ENCODE assay signal across 22 cellular contexts in the genomic region with DNA sequence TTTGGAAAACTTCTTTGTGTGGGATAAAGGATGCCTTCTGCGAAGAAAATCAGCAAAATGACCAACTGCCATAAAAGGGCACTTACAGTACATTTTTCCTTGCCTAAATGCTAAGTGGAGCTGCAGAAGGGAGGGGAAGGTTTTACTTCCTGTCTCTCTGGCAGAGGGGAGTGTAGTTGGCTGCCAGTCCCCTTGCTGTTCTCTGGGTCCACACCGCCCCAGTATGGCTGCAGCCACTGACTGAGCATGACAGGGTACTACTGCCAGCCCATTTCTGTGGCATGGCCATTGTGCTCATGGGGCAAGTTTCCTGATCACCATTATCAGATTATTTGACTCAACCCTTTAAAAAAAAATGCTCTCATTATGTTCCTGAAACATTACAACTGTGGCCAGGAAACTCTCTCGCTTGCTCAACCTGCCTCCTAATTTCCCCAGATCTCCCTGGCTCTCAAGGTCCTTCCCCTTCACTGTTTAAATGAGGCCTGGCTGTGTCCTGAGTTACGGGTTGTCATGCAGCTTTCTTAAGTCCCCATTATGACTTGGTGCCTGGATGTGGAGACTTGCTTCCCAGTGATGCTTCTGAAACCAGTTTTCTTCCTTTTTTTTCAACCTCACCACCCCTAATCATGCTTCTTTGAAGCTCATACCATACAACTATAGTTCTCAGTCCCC. TPM values are rescaled to one million over a fixed set of nuclear protein-coding genes. Genes with fewer than 3 reads are reported as not detected.
DNase-seq lines count a peak whose midpoint lies in the region; ATAC-seq, FAIRE-seq and TF ChIP-seq lines count a peak whose summit lies in the region.
"Had no signal": no experiment of that assay in that cellular context is flagged by ENCODE, and none has a peak within 500 bp of the region (broad histone marks: within the 10 kb centered on the region; RNA-seq: fewer than 3 reads in every experiment).

No MANE protein-coding gene starts in this region.

- H3K36me3 ChIP-seq in K562 (ENCODE audit: control insufficient read depth, insufficient read depth, low read length) (no peaks in the 10 kb centered on the region), osteoblast (ENCODE audit: insufficient read depth, low read length) (no peaks in the 10 kb centered on the region), esophagus muscularis mucosa (no peaks in the 10 kb centered on the region)
- H3K36me3 ChIP-seq: ascending aorta, HAP-1, heart left ventricle, SJSA1, thyroid gland had no signal

- 63% methylated on average over 4 of the region's 4 CpGs for WGBS in K562 (ENCODE audit: insufficient coverage, low coverage, missing lambda C conversion rate)
- WGBS in esophagus muscularis mucosa, result 77% methylated on average over 4 of the region's 4 CpGs

- H3K27me3 ChIP-seq in K562 (ENCODE audit: control insufficient read depth in 2 of 2, insufficient read depth in 2 of 2, low read length in 2 of 2) (no peaks in the 10 kb centered on the region), osteoblast (ENCODE audit: insufficient read depth, low read length) (no peaks in the 10 kb centered on the region), esophagus muscularis mucosa (no peaks in the 10 kb centered on the region)
- H3K27me3 ChIP-seq: ascending aorta, heart left ventricle, SJSA1, thyroid gland had no signal

- TF ChIP-seq EP300 in K562 (IDR thresholded peaks at IDR 0.05; ENCODE audit: low read length) (no peak), esophagus muscularis mucosa (IDR thresholded peaks at IDR 0.05) (no peak)

- H3K9ac ChIP-seq in K562 (ENCODE audit: insufficient read depth in 1 of 2, low read depth in 2 of 2, low read length in 2 of 2), result no peak overlapping the region; a peak in 1 of 4 replicates

- TF ChIP-seq CTCF in K562 (IDR thresholded peaks at IDR 0.05 in 2 of 3, conservative IDR thresholded peaks at IDR 0.05 in 1 of 3; ENCODE audit: insufficient read depth in 2 of 3, low read depth in 1 of 3, low read length in 3 of 3) (no peak), osteoblast (IDR thresholded peaks at IDR 0.05; ENCODE audit: extremely low read depth, low read depth, low read length) (no peak), esophagus muscularis mucosa (IDR thresholded peaks at IDR 0.05) (no peak)

- H3K27ac ChIP-seq in K562 (ENCODE audit: extremely low read depth, low read depth, low read length) (no peak overlapping the region), osteoblast (ENCODE audit: low read depth, low read length) (no peak overlapping the region), esophagus muscularis mucosa (replicated peaks in 1 of 4) (no peak overlapping the region)
- H3K27ac ChIP-seq: ascending aorta, C4-2B, heart left ventricle, SJSA1, thyroid gland had no signal

- H3K4me1 ChIP-seq in K562 (replicated peaks in 1 of 2; ENCODE audit: control insufficient read depth in 2 of 2, insufficient read depth in 2 of 2, low read length in 2 of 2) (peaks cover 3 to 16% of the 10 kb centered on the region in 2 experiments; a peak in 3 of 5 replicates), osteoblast (ENCODE audit: insufficient read depth, low read length) (peaks cover 6% of the 10 kb centered on the region), esophagus muscularis mucosa (peaks cover 0 to 12% (median 9%) of the 10 kb centered on the region in 4 donors)
- H3K4me1 ChIP-seq: ascending aorta, SJSA1, thyroid gland had no signal

- TF ChIP-seq RAD21 in K562 (CRISPR knock-in tag; conservative IDR thresholded peaks at IDR 0.05 in 1 of 2, IDR thresholded peaks at IDR 0.05 in 1 of 2), result no peak

- H3K79me2 ChIP-seq in K562 (ENCODE audit: control insufficient read depth, insufficient read depth, low read length) (no peaks in the 10 kb centered on the region), osteoblast (ENCODE audit: insufficient read depth, low read length) (no peaks in the 10 kb centered on the region)

- POLR2A ChIA-PET in K562 (lab: Yijun Ruan, JAX), result interaction anchor here (1.1 kb wide), 1 partner anchor 9 kb away, joined by 4 read pairs; no protein-coding TSS in a partner anchor

- H3K9me3 ChIP-seq in K562 (replicated peaks; ENCODE audit: control insufficient read depth, insufficient read depth, low read depth, low read length) (no peaks in the 10 kb centered on the region), osteoblast (ENCODE audit: low read depth, low read length) (no peaks in the 10 kb centered on the region), esophagus muscularis mucosa (no peaks in the 10 kb centered on the region)
- H3K9me3 ChIP-seq: ascending aorta, HAP-1, heart left ventricle, SJSA1, thyroid gland had no signal

- intact Hi-C loops in K562 (cut with micrococcal nuclease), result loop anchor here (5.0 kb wide), 3 partner anchors 311 to 831 kb away; no protein-coding TSS in a partner anchor
- intact Hi-C loops in esophagus muscularis mucosa (cut with DNase I), result no loop called here

- no peak overlapping the region for H3K4me3 ChIP-seq in K562
- no peak overlapping the region for H3K4me3 ChIP-seq in osteoblast (ENCODE audit: insufficient read depth, low read length)
- H3K4me3 ChIP-seq in esophagus muscularis mucosa, result no peak overlapping the region
- H3K4me3 ChIP-seq: ascending aorta, HAP-1, heart left ventricle, SJSA1, thyroid gland had no signal

- H3K9me1 ChIP-seq in K562 (ENCODE audit: control insufficient read depth, insufficient read depth, low read length), result no peaks in the 10 kb centered on the region

- no peaks in the 10 kb centered on the region for H4K20me1 ChIP-seq in K562 (replicated peaks; ENCODE audit: control insufficient read depth, insufficient read depth, low read length)
- no peaks in the 10 kb centered on the region for H4K20me1 ChIP-seq in osteoblast (ENCODE audit: insufficient read depth, low read length)

- peak; percentile 38 for DNase-seq in NOMO-1 treated with DMSO at 0.1 percent for 48 hours (lab: John Stamatoyannopoulos, UW; ENCODE audit: unreplicated experiment)
- DNase-seq in NOMO-1 treated with dmso at 0.1 percent for 144 hours (lab: John Stamatoyannopoulos, UW; ENCODE audit: unreplicated experiment), result no peak
- DNase-seq in MV-4-11 (lab: John Stamatoyannopoulos, UW), result peak; percentile 77
- DNase-seq in K562 (ENCODE audit: extremely low read depth in 1 of 4, low spot score in 3 of 4), result no peak
- DNase-seq in osteoblast (ENCODE audit: insufficient read length, low spot score, missing footprints), result no peak
- no peak for DNase-seq in esophagus muscularis mucosa (ENCODE audit: extremely low spot score)
- DNase-seq in epidermal melanocyte (ENCODE audit: insufficient read length, low spot score), result no peak
- DNase-seq: activated effector memory CD4-positive, alpha-beta T cell treated with Interleukin-2 at 50 U/mL for 16 hours; DMS79 treated with DMSO at 0.1 percent for 48 hours; heart left ventricle; kidney; NCI-H1105; stimulated activated CD4-positive, alpha-beta T cell treated with anti-CD3 and anti-CD28 coated beads, Interleukin-4, amount 100 ng/mL, for 4 hours; thyroid gland had no signal

- H3K4me2 ChIP-seq in K562 (ENCODE audit: insufficient read depth, low read length), result no peak overlapping the region
- no peak overlapping the region for H3K4me2 ChIP-seq in osteoblast (ENCODE audit: insufficient read depth, low read length)

- CTCF ChIA-PET in K562 (lab: Yijun Ruan, JAX; ENCODE audit: low intra/inter-chr PET ratio), result no interaction called here

- in situ Hi-C loops in K562 (cut with MboI), result loop anchor here (5.0 to 10.0 kb wide), 2 partner anchors 146 to 828 kb away; no protein-coding TSS in a partner anchor

- FAIRE-seq in K562 (lab: Jason Lieb, UNC), result no peak
- FAIRE-seq: A204.1, colon, kidney, TTC549 had no signal

- peak overlapping the region; percentile 75 for H2AFZ ChIP-seq in K562 (ENCODE audit: low read depth, low read length)
- peak overlapping the region; percentile 50 for H2AFZ ChIP-seq in osteoblast (ENCODE audit: low read length)

- TF ChIP-seq POLR2A in K562 (conservative IDR thresholded peaks at IDR 0.05) (no peak), esophagus muscularis mucosa (IDR thresholded peaks at IDR 0.05; ENCODE audit: low read depth) (no peak)

- BruUV-seq in K562 (replicated peaks; lab: Mats Ljungman, UMichigan), result no TSS peak

- peak; percentile 25 for ATAC-seq in K562
- no peak for ATAC-seq in HG02884 (IDR thresholded peaks at IDR 0.05; ENCODE audit: unreplicated experiment)

TF ChIP-seq in K562, 482 proteins besides CTCF, POLR2A, EP300 and RAD21 (continues in another document):
- no peak for TF ChIP-seq CCAR2 (IDR thresholded peaks at IDR 0.05; ENCODE audit: low read depth, low read length)

RNA-seq across cellular contexts. Expression of a gene that starts 34.5 kb away (rescaled TPM):
- 4.1 and 23.9 TPM in 2 replicates for total RNA-seq in K562 (2011; cell fraction: chromatin; rRNA removed; ENCODE audit: low replicate concordance)
- 2.7 and 4.9 TPM in 2 replicates for total RNA-seq in K562 (2011; cell fraction: nucleolus; rRNA removed)
- 8.4 and 13.0 TPM in 2 replicates for total RNA-seq in K562 (2011; cell fraction: nucleoplasm; rRNA removed)
- total RNA-seq in K562 (2014; rRNA removed), result 7.8 and 8.4 TPM in 2 replicates
- total RNA-seq in K562 (2014; rRNA removed; fragmentation: Illumina TruSeq; extraction: Trizol), result 16.8 and 18.7 TPM in 2 replicates
- total RNA-seq in K562 (2015; rRNA removed; fragmentation: Illumina TruSeq; extraction: Trizol), result 15.1 and 15.7 TPM in 2 replicates
- total RNA-seq in K562 (2021), result 9.5 and 13.6 TPM in 2 replicates
- 10.7 and 13.1 TPM in 2 replicates for polyA plus RNA-seq in K562 (2011; rRNA removed)
- 1.9 and 4.1 TPM in 2 replicates for polyA plus RNA-seq in K562 (2011; cell fraction: cytosol; rRNA removed)
- 13.8 and 14.7 TPM in 2 replicates for polyA plus RNA-seq in K562 (2011; cell fraction: nucleus; rRNA removed)
- 6.3 and 8.8 TPM in 2 replicates for polyA plus RNA-seq in K562 (2012)
- polyA plus RNA-seq in K562 (2014; fragmentation: Illumina TruSeq; extraction: Trizol), result 11.2 and 15.1 TPM in 2 replicates
- polyA plus RNA-seq in K562 (2014; fragmentation: Nextera tagmentation; extraction: Ambion mirVana), result 1 to 10 TPM; 6.4 to 9.3 TPM
- 9.9 and 10.1 TPM in 2 replicates for polyA plus RNA-seq in K562 (2014; rRNA removed)
- 10.7 and 12.1 TPM in 2 replicates for polyA minus RNA-seq in K562 (2011; rRNA and poly(A)+ RNA removed)
- 3.3 and 6.6 TPM in 2 replicates for polyA minus RNA-seq in K562 (2011; cell fraction: cytosol; rRNA and poly(A)+ RNA removed)
- polyA minus RNA-seq in K562 (2011; cell fraction: nucleus; rRNA and poly(A)+ RNA removed), result 13.3 and 16.1 TPM in 2 replicates
- under 0.01 and 0.36 TPM in 2 replicates for total RNA-seq in osteoblast
- 10 to 100 TPM in 1 of 4 donors, 1 to 10 TPM in 3; 7.6 to 11.2 (median 9.0) TPM for total RNA-seq in esophagus muscularis mucosa
- total RNA-seq: SJSA1 had no signal

Comparison
In these comparisons a context has a peak if more than half of its experiments do, and no peak if none do; other contexts are left out.
1. DNase-seq: peak in NOMO-1 treated with DMSO at 0.1 percent for 48 hours (single experiment) and MV-4-11 (single experiment); none in NOMO-1 treated with dmso at 0.1 percent for 144 hours (single experiment), K562 (0 of 4), osteoblast (single experiment), esophagus muscularis mucosa (single experiment) and epidermal melanocyte (single experiment).